2 cellular contexts compared by ENCODE assay signal in genomic region chr7:44246396-44247113, GRCh38.
TF ChIP-seq lines count a peak whose summit lies in the region.

No MANE protein-coding gene starts in this region.

TF ChIP-seq in WTC11, 78 proteins besides CTCF, POLR2A, EP300 and RAD21:
- no peak for TF ChIP-seq ESRRA (CRISPR knock-in tag; IDR thresholded peaks at IDR 0.05; ENCODE audit: borderline replicate concordance)
- TF ChIP-seq PREB (CRISPR knock-in tag; IDR thresholded peaks at IDR 0.05; ENCODE audit: borderline replicate concordance) = no peak
- TF ChIP-seq ZNF219 (CRISPR knock-in tag; IDR thresholded peaks at IDR 0.05; ENCODE audit: borderline replicate concordance) = no peak
- TF ChIP-seq EMX1 (CRISPR knock-in tag; IDR thresholded peaks at IDR 0.05) = no peak
- TF ChIP-seq NR1H2 (CRISPR knock-in tag; IDR thresholded peaks at IDR 0.05) = no peak
- TF ChIP-seq MLX (CRISPR knock-in tag; IDR thresholded peaks at IDR 0.05) = no peak
- no peak for TF ChIP-seq ZNF121 (CRISPR knock-in tag; IDR thresholded peaks at IDR 0.05)
- no peak for TF ChIP-seq FOXJ3 (CRISPR knock-in tag; IDR thresholded peaks at IDR 0.05; ENCODE audit: borderline replicate concordance)
- TF ChIP-seq HMGXB4 (CRISPR knock-in tag; IDR thresholded peaks at IDR 0.05) = no peak
- no peak for TF ChIP-seq GTF2I (CRISPR knock-in tag; conservative IDR thresholded peaks at IDR 0.05)
- no peak for TF ChIP-seq NR3C1 (CRISPR knock-in tag; conservative IDR thresholded peaks at IDR 0.05; ENCODE audit: low read depth)
- TF ChIP-seq USF2 (CRISPR knock-in tag; IDR thresholded peaks at IDR 0.05) = no peak

TF ChIP-seq in endothelial cell of umbilical vein, 7 proteins besides CTCF, POLR2A, EP300 and RAD21:
- TF ChIP-seq POLR2AphosphoS5 (IDR thresholded peaks at IDR 0.05; ENCODE audit: insufficient read depth, low read depth, low read length) (no peak), MYC (IDR thresholded peaks at IDR 0.05; ENCODE audit: low read depth, low read length) (no peak), MAX (IDR thresholded peaks at IDR 0.05; ENCODE audit: insufficient read depth, insufficient read length) (peak; percentile 37)
